In genomic region chr11:57657290-57658022, GRCh38 we compare ENCODE assay signal across 8 cellular contexts. TPM values are rescaled to one million over a fixed set of nuclear protein-coding genes. Genes with fewer than 3 reads are reported as not detected.
A peak's percentile ranks its signal among the peaks of the same experiment; 100 is the strongest.
DNase-seq lines count a peak whose midpoint lies in the region; ATAC-seq and TF ChIP-seq lines count a peak whose summit lies in the region.

Gene CLP1 (plus strand): TSS chr11:57657762. CDS start chr11:57659477, 1,715 bp downstream.

- H3K27me3 Mint-ChIP-seq in activated CD8-positive, alpha-beta memory T cell treated with anti-CD3 and anti-CD28 coated beads, Interleukin-2, amount 10 ng/mL, durations not matched to agents 7 days and 5 days: no peaks in the 10 kb centered on the region
- H3K27me3 Mint-ChIP-seq in endodermal cell (ENCODE audit: insufficient read depth): peaks cover 6% of the 10 kb centered on the region

- peaks cover 20% of the 10 kb centered on the region for H3K36me3 Mint-ChIP-seq in activated CD8-positive, alpha-beta memory T cell treated with anti-CD3 and anti-CD28 coated beads, Interleukin-2, amount 10 ng/mL, durations not matched to agents 7 days and 5 days
- H3K36me3 Mint-ChIP-seq in endodermal cell (ENCODE audit: low read depth): peaks cover 23% of the 10 kb centered on the region

- peaks cover 36% of the 10 kb centered on the region for H3K36me3 ChIP-seq in NT2/D1 (ENCODE audit: insufficient read depth, insufficient read length, low read length)
- peaks cover 25% of the 10 kb centered on the region for H3K36me3 ChIP-seq in endodermal cell (ENCODE audit: control insufficient read depth, insufficient read depth, low read length)

- CTCF ChIA-PET in activated CD8-positive, alpha-beta memory T cell treated with anti-CD3 and anti-CD28 coated beads, Interleukin-2, amount 10 ng/mL, durations not matched to agents 7 days and 5 days (lab: Charles Lee): interaction anchor here (0.7 to 3.4 kb wide), 8 partner anchors 9 to 198 kb away, joined by 3 to 17 read pairs (median 4); no protein-coding TSS in a partner anchor

- H3K4me1 ChIP-seq in NT2/D1 (ENCODE audit: insufficient read depth, insufficient read length) (no peaks in the 10 kb centered on the region), endodermal cell (ENCODE audit: control insufficient read depth, insufficient read depth, low read length) (no peaks in the 10 kb centered on the region)

- H3K4me3 ChIP-seq in NT2/D1 (ENCODE audit: insufficient read length, low read depth): peak within 1 kb of the TSS; percentile 75
- H3K4me3 ChIP-seq in endodermal cell (ENCODE audit: low read length): peak within 1 kb of the TSS; percentile 99

- peak within 1 kb of the TSS; percentile 93 for H3K27ac Mint-ChIP-seq in activated CD8-positive, alpha-beta memory T cell treated with anti-CD3 and anti-CD28 coated beads, Interleukin-2, amount 10 ng/mL, durations not matched to agents 7 days and 5 days
- peak within 1 kb of the TSS; percentile 91 for H3K27ac Mint-ChIP-seq in endodermal cell

- 2 to 3% methylated on average over 29 to 45 of the region's 45 CpGs for WGBS in endodermal cell (ENCODE audit: insufficient coverage in 1 of 2, insufficient read length in 1 of 2), 2 experiments

- H3K9ac ChIP-seq in NT2/D1 (ENCODE audit: insufficient read length, low read depth) (peak within 1 kb of the TSS; percentile 92), endodermal cell (ENCODE audit: extremely low read depth, low read length, poor library complexity, severe bottlenecking) (peak within 1 kb of the TSS; percentile 76)

- peaks cover 44% of the 10 kb centered on the region for H3K4me1 Mint-ChIP-seq in activated CD8-positive, alpha-beta memory T cell treated with anti-CD3 and anti-CD28 coated beads, Interleukin-2, amount 10 ng/mL, durations not matched to agents 7 days and 5 days
- peaks cover 8% of the 10 kb centered on the region for H3K4me1 Mint-ChIP-seq in endodermal cell

- H3K27ac ChIP-seq in endodermal cell (ENCODE audit: low read depth, low read length): no peak within 1 kb of the TSS

- H3K9me3 Mint-ChIP-seq in activated CD8-positive, alpha-beta memory T cell treated with anti-CD3 and anti-CD28 coated beads, Interleukin-2, amount 10 ng/mL, durations not matched to agents 7 days and 5 days (ENCODE audit: low read depth): no peaks in the 10 kb centered on the region
- no peaks in the 10 kb centered on the region for H3K9me3 Mint-ChIP-seq in endodermal cell

- H3K27me3 ChIP-seq in NT2/D1 (ENCODE audit: insufficient read depth, insufficient read length) (peaks cover 6% of the 10 kb centered on the region), endodermal cell (ENCODE audit: control insufficient read depth, insufficient read depth, low read length, poor library complexity, severe bottlenecking) (no peaks in the 10 kb centered on the region)

- DNase-seq in COR-L47 (lab: John Stamatoyannopoulos, UW): peak; percentile 99
- peak in 75 of 76 experiments; percentile 38 to 99 (median 96) for DNase-seq in HUDEP-2 (lab: John Stamatoyannopoulos, UW; ENCODE audit: unreplicated experiment in 76 of 76)
- DNase-seq in NT2/D1 (ENCODE audit: low read depth, low spot score): peak; percentile 99
- peak; percentile 99 for DNase-seq in activated CD8-positive, alpha-beta memory T cell treated with anti-CD3 and anti-CD28 coated beads, Interleukin-2, amount 10 ng/mL, durations not matched to agents 7 days and 5 days
- peak; percentile 100 for DNase-seq in endodermal cell
- DNase-seq in mesenteric fat pad (ENCODE audit: low spot score): peak; percentile 99
- DNase-seq in stimulated activated CD8-positive, alpha-beta memory T cell treated with anti-CD3 and anti-CD28 coated beads, Interleukin-15, amount 100 ng/mL, for 24 hours (ENCODE audit: low read depth): peak; percentile 93

- H3K9me3 ChIP-seq in NT2/D1 (ENCODE audit: insufficient read depth, low read length): no peaks in the 10 kb centered on the region
- H3K9me3 ChIP-seq in endodermal cell (ENCODE audit: control insufficient read depth, low read length): no peaks in the 10 kb centered on the region

- H3K4me3 Mint-ChIP-seq in activated CD8-positive, alpha-beta memory T cell treated with anti-CD3 and anti-CD28 coated beads, Interleukin-2, amount 10 ng/mL, durations not matched to agents 7 days and 5 days: peak within 1 kb of the TSS; percentile 94
- H3K4me3 Mint-ChIP-seq in endodermal cell: peak within 1 kb of the TSS; percentile 83

- TF ChIP-seq CTCF in endodermal cell (conservative IDR thresholded peaks at IDR 0.05): no peak

- ATAC-seq in GM21381 (IDR thresholded peaks at IDR 0.05; ENCODE audit: unreplicated experiment): peak; percentile 99
- ATAC-seq in activated CD8-positive, alpha-beta memory T cell treated with anti-CD3 and anti-CD28 coated beads, Interleukin-2, amount 10 ng/mL, durations not matched to agents 7 days and 5 days: peak; percentile 98

RNA-seq across cellular contexts. Expression of gene CLP1, which starts in this region (rescaled TPM):
- 10 to 100 TPM; 15.7 to 22.6 TPM for total RNA-seq in activated CD8-positive, alpha-beta memory T cell treated with anti-CD3 and anti-CD28 coated beads, Interleukin-2, amount 10 ng/mL, durations not matched to agents 7 days and 5 days
- total RNA-seq in endodermal cell (10 to 100 TPM; 23.7 to 25.2 TPM), mesenteric fat pad (12.0 TPM)
- polyA plus RNA-seq in endodermal cell (2013, experiment 1 of 2): 17.7 TPM
- 15.0 TPM for polyA plus RNA-seq in endodermal cell (2013, experiment 2 of 2)
